ENCODE assay signal across 9 cellular contexts in the genomic region with DNA sequence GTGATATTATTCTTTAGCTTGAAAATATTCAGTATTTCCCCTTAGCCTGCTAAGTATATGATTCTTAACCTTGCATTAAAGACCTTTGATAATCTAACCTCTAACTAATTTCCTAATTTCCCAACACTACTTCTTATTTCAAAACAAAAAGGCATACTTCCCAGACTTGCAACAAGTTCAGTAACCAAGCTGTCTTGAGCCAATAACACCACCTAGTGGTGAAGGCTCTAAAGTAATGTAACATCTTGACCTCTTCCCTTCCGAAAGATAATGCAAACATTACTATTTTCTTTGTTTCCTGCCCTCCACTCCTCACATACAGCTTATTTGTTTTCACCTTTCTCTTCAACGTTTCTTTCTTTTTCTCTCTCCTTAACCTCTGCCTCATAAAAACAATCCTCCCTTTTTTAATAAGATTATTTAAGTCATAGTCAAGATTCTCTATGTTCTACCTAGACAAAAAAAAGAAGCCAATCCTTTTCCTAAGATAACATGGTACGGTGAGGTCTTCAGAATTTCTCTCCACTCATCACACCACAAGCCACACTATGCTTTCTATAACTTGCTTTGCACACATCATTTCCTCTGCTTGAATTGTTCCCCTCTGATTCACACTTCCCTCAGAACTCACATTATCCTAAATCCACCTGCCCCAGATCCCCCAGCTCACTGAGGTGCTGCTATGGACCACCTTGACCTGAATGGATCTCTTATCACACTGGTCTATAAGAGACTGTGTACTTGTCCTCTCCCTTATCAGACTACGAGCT. TPM values are rescaled to one million over a fixed set of nuclear protein-coding genes. Genes with fewer than 3 reads are reported as not detected.
DNase-seq lines count a peak whose midpoint lies in the region; ATAC-seq, FAIRE-seq and TF ChIP-seq lines count a peak whose summit lies in the region.
"Had no signal": no experiment of that assay in that cellular context is flagged by ENCODE, and none has a peak within 500 bp of the region (broad histone marks: within the 10 kb centered on the region; RNA-seq: fewer than 3 reads in every experiment).

No MANE protein-coding gene starts in this region.

- H3K4me3 Mint-ChIP-seq in CD14-positive monocyte = no peak overlapping the region

- H3K36me3 ChIP-seq in SJCRH30 = 0 out of 2 replicates have a peak, but pooled peaks cover 4% of the 10 kb centered on the region

- ATAC-seq in foreskin keratinocyte = no peak
- ATAC-seq in GM18502 (IDR thresholded peaks at IDR 0.05; ENCODE audit: poor library complexity, unreplicated experiment) = no peak
- no peak for ATAC-seq in GM19324 (IDR thresholded peaks at IDR 0.05; ENCODE audit: low FRiP score, unreplicated experiment)

- no peak overlapping the region for H3K27ac Mint-ChIP-seq in CD14-positive monocyte

- DNase-seq in ACHN (peak; percentile 44), SJCRH30 (peak; percentile 35 to 56), foreskin keratinocyte (no peak), RCC 7860 (ENCODE audit: low spot score) (no peak), CD14-positive monocyte (ENCODE audit: low spot score) (no peak)
- DNase-seq: islet precursor cell had no signal

- peaks cover 4 to 28% (median 20%) of the 10 kb centered on the region in 7 donors for H3K9me3 Mint-ChIP-seq in CD14-positive monocyte

- H3K27me3 Mint-ChIP-seq in CD14-positive monocyte (ENCODE audit: low read depth in 3 of 3) = peaks cover 29 to 36% (median 33%) of the 10 kb centered on the region in 3 donors

- H3K27ac ChIP-seq in SJCRH30 (no peak overlapping the region), foreskin keratinocyte (no peak overlapping the region)

- TF ChIP-seq CTCF in GM12872 (IDR thresholded peaks at IDR 0.05; ENCODE audit: insufficient read depth, low read depth, low read length) = peak; percentile 28; the same call in 1 of the 3 replicates
- peak; percentile 66 for TF ChIP-seq CTCF in foreskin keratinocyte (conservative IDR thresholded peaks at IDR 0.05)
- no peak for TF ChIP-seq CTCF in CD14-positive monocyte (IDR thresholded peaks at IDR 0.05)

- H3K4me1 Mint-ChIP-seq in CD14-positive monocyte = peaks cover 4% of the 10 kb centered on the region

- in situ Hi-C loops in ACHN (cut with HindIII; ENCODE audit: low pct_ligation_motif_present, low pct_unique_long_range_greater_than_20kb, low sequenced_read_pairs) = no loop called here

- H3K4me3 ChIP-seq in SJCRH30 = no peak overlapping the region

- H3K27me3 ChIP-seq in SJCRH30 (no peaks in the 10 kb centered on the region), foreskin keratinocyte (no peaks in the 10 kb centered on the region)

- H3K4me1 ChIP-seq in SJCRH30 (no peaks in the 10 kb centered on the region), foreskin keratinocyte (peaks cover 29% of the 10 kb centered on the region)

- FAIRE-seq in RCC 7860 (lab: Jason Lieb, UNC) = no peak

- intact Hi-C loops in CD14-positive monocyte (cut with micrococcal nuclease) = no loop called here

- 0 out of 2 replicates have a peak, but pooled peaks cover 6% of the 10 kb centered on the region for H3K9me3 ChIP-seq in SJCRH30 (replicated peaks)

- peaks cover 0 to 5% of the 10 kb centered on the region in 2 donors for H3K36me3 Mint-ChIP-seq in CD14-positive monocyte

RNA-seq across cellular contexts. Expression of a gene that starts 3.5 kb away (rescaled TPM):
- total RNA-seq in SJCRH30 (2014; rRNA removed; shearing (Covaris generic)) = 152 and 154 TPM in 2 replicates
- 288 and 372 TPM in 2 replicates for total RNA-seq in foreskin keratinocyte
- 76.3 and 112 TPM in 2 replicates for polyA plus RNA-seq in foreskin keratinocyte
- not detected for polyA plus RNA-seq in CD14-positive monocyte

Comparison
In these comparisons a context has a peak if more than half of its experiments do, and no peak if none do; other contexts are left out.
1. DNase-seq: peak in ACHN (single experiment) and SJCRH30 (2 of 2); none in foreskin keratinocyte (0 of 2), RCC 7860 (single experiment) and CD14-positive monocyte (single experiment).